Comparison of ENCODE assay signal across 1 cellular context in the genomic region with DNA sequence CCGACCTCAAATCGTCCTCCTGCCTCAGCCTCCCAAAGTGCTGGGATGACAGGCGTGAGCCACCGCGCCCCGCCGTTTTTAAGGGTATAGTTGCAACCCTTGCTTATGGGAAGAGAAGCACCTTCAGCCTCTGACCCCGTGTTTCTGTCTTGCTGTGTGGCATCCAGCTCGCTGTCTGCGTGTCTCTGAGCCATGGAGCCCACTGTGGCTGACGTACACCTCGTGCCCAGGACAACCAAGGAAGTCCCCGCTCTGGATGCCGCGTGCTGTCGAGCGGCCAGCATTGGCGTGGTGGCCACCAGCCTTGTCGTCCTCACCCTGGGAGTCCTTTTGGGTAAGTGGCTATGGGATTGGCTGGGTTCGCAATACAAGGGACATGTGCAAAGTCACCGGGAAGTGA.
TF ChIP-seq lines count a peak whose summit lies in the region.

No MANE protein-coding gene starts in this region.

TF ChIP-seq in K562, 482 proteins besides CTCF, POLR2A, EP300 and RAD21:
- TF ChIP-seq SRSF1 (IDR thresholded peaks at IDR 0.05; ENCODE audit: low read depth, low read length), result no peak
- TF ChIP-seq SMC3 (conservative IDR thresholded peaks at IDR 0.05; ENCODE audit: insufficient read depth, low read depth, low read length), result no peak
- no peak for TF ChIP-seq NR2F6 (CRISPR knock-in tag; IDR thresholded peaks at IDR 0.05)
- no peak for TF ChIP-seq POLR2AphosphoS2 (IDR thresholded peaks at IDR 0.05; ENCODE audit: low read length)
- 0 out of 2 replicates have a peak, but pooled peaks have one; percentile 35 for TF ChIP-seq BCOR (IDR thresholded peaks at IDR 0.05)
